Comparison of ENCODE assay signal across 11 cellular contexts in the genomic region with DNA sequence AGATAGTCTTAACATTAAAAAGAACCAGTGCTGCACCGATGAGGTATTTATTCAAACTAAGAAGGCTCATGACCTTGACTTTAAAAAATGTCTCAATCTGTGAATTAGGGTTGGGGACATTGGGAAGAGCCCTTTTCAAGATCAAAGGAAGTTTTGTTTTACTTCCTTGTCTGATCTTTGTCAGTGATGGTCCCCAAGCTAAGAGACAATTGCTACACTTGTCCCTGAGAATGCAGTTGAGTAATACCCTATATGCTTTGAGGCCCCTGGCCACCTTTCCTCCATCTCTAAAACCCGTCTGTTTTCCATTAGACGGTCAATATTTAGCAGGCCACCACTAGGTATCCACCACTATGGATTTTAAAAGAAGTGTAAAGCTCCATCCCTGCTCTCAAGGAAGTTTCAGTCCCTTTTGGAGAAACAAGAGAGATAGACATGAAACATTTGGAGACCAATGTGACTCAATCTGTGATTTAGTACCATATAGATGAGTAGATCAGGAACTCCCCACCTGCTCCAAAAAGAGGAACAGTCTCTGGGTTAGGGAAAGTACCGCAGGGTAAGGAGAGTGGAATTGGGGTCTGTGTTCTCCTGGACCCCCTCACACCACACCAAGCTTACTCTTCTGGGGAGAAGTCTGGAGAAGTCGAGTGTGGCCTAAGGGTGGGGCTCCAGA.
DNase-seq lines count a peak whose midpoint lies in the region; ATAC-seq and FAIRE-seq lines count a peak whose summit lies in the region.
"Had no signal": no experiment of that assay in that cellular context is flagged by ENCODE, and none has a peak within 500 bp of the region (broad histone marks: within the 10 kb centered on the region; RNA-seq: fewer than 3 reads in every experiment).

No MANE protein-coding gene starts in this region.

- ATAC-seq in GM18873 (IDR thresholded peaks at IDR 0.05; ENCODE audit: low FRiP score, unreplicated experiment) (peak; percentile 83), GM21786 (IDR thresholded peaks at IDR 0.05; ENCODE audit: unreplicated experiment) (peak; percentile 82), HG03097 (IDR thresholded peaks at IDR 0.05; ENCODE audit: low FRiP score, unreplicated experiment) (peak; percentile 66)
- ATAC-seq in stimulated activated naive CD8-positive, alpha-beta T cell treated with anti-CD3 and anti-CD28 coated beads, Interleukin-15, amount 100 ng/mL, for 72 hours = peak; percentile 31
- ATAC-seq: SK-N-SH treated with all-trans-retinoic acid at 6 μM for 48 hours had no signal

- H3K4me3 Mint-ChIP-seq in stimulated activated naive CD8-positive, alpha-beta T cell treated with anti-CD3 and anti-CD28 coated beads, Interleukin-15, amount 100 ng/mL, for 72 hours = no peak overlapping the region
- H3K4me3 Mint-ChIP-seq: natural killer cell treated with Interleukin-12 subunit alpha and Interleukin-12 subunit beta and Interleukin-15 and Interleukin-18, amount 100 ng/mL, for 72 hours had no signal

- no peak for DNase-seq in stimulated activated naive CD8-positive, alpha-beta T cell treated with anti-CD3 and anti-CD28 coated beads, Interleukin-15, amount 100 ng/mL, for 72 hours
- DNase-seq in SW480 (ENCODE audit: low spot score) (no peak), medulla oblongata (ENCODE audit: extremely low spot score) (no peak), frontal cortex (ENCODE audit: low spot score in 2 of 2) (no peak)
- DNase-seq: erythroblast, OCI-M1 had no signal

- FAIRE-seq in frontal cortex (lab: Jason Lieb, UNC) = no peak

- no peaks in the 10 kb centered on the region for H3K4me1 Mint-ChIP-seq in stimulated activated naive CD8-positive, alpha-beta T cell treated with anti-CD3 and anti-CD28 coated beads, Interleukin-15, amount 100 ng/mL, for 72 hours

- no peak overlapping the region for H3K27ac Mint-ChIP-seq in stimulated activated naive CD8-positive, alpha-beta T cell treated with anti-CD3 and anti-CD28 coated beads, Interleukin-15, amount 100 ng/mL, for 72 hours
- H3K27ac Mint-ChIP-seq: natural killer cell treated with Interleukin-12 subunit alpha and Interleukin-12 subunit beta and Interleukin-15 and Interleukin-18, amount 100 ng/mL, for 72 hours had no signal

- no peaks in the 10 kb centered on the region for H3K27me3 Mint-ChIP-seq in stimulated activated naive CD8-positive, alpha-beta T cell treated with anti-CD3 and anti-CD28 coated beads, Interleukin-15, amount 100 ng/mL, for 72 hours

- no peaks in the 10 kb centered on the region for H3K9me3 Mint-ChIP-seq in stimulated activated naive CD8-positive, alpha-beta T cell treated with anti-CD3 and anti-CD28 coated beads, Interleukin-15, amount 100 ng/mL, for 72 hours
- H3K9me3 Mint-ChIP-seq: natural killer cell treated with Interleukin-12 subunit alpha and Interleukin-12 subunit beta and Interleukin-15 and Interleukin-18, amount 100 ng/mL, for 72 hours had no signal

Comparison
In these comparisons a context has a peak if more than half of its experiments do, and no peak if none do; other contexts are left out.
1. ATAC-seq: peak in every context shown above with its lines; median percentile 83 in GM18873; 82 in GM21786; 66 in HG03097; 31 in stimulated activated naive CD8-positive, alpha-beta T cell treated with anti-CD3 and anti-CD28 coated beads, Interleukin-15, amount 100 ng/mL, for 72 hours.